14 cellular contexts compared by ENCODE assay signal in genomic region chr11:77126156-77126775, GRCh38. TPM values are rescaled to one million over a fixed set of nuclear protein-coding genes. Genes with fewer than 3 reads are reported as not detected.
DNase-seq lines count a peak whose midpoint lies in the region; ATAC-seq lines count a peak whose summit lies in the region.
"Had no signal": no experiment of that assay in that cellular context is flagged by ENCODE, and none has a peak within 500 bp of the region (broad histone marks: within the 10 kb centered on the region; RNA-seq: fewer than 3 reads in every experiment).

No MANE protein-coding gene starts in this region.

- peaks cover 11 to 19% of the 10 kb centered on the region in 2 donors for H3K4me1 ChIP-seq in mucosa of rectum (ENCODE audit: control insufficient read depth in 2 of 2, insufficient read depth in 2 of 2, low read length in 2 of 2)

- peak overlapping the region in 1 of 2 donors; percentile 6 for H3K27ac ChIP-seq in mucosa of rectum (ENCODE audit: low read depth in 2 of 2, low read length in 2 of 2)
- H3K27ac ChIP-seq: 22Rv1, sigmoid colon had no signal

- peak overlapping the region; percentile 45 for H3K4me3 Mint-ChIP-seq in activated T-helper 17 cell treated with anti-CD3 and anti-CD28 coated beads, Interleukin-2, amount 50 U/mL, for 72 hours

- H3K27me3 ChIP-seq in mucosa of rectum (ENCODE audit: control insufficient read depth in 2 of 2, insufficient read depth in 2 of 2, low read length in 2 of 2) = no peaks in the 10 kb centered on the region
- H3K27me3 ChIP-seq: MG63 had no signal

- peaks cover 26 to 33% of the 10 kb centered on the region in 2 donors for H3K36me3 ChIP-seq in mucosa of rectum (ENCODE audit: control insufficient read depth in 2 of 2, insufficient read depth in 2 of 2, low read length in 2 of 2)
- H3K36me3 ChIP-seq: MG63 had no signal

- H3K9me3 Mint-ChIP-seq in activated T-helper 17 cell treated with anti-CD3 and anti-CD28 coated beads, Interleukin-2, amount 50 U/mL, for 72 hours = no peaks in the 10 kb centered on the region

- DNase-seq in DMS 273 (lab: John Stamatoyannopoulos, UW; ENCODE audit: unreplicated experiment) (peak; percentile 17), DMS 273 treated with DMSO at 0.1 percent for 48 hours (lab: John Stamatoyannopoulos, UW) (no peak), COLO668 (lab: John Stamatoyannopoulos, UW; ENCODE audit: unreplicated experiment) (peak; percentile 40), SKM-1 treated with dmso at 0.1 percent for 144 hours (lab: John Stamatoyannopoulos, UW; ENCODE audit: unreplicated experiment) (no peak), mesenteric fat pad (ENCODE audit: low spot score) (no peak), DMS153 treated with DMSO at 0.1 percent for 48 hours (lab: John Stamatoyannopoulos, UW; ENCODE audit: unreplicated experiment) (no peak)
- DNase-seq: MG63, NCI-H2171, sigmoid colon had no signal

- no peaks in the 10 kb centered on the region for H3K36me3 Mint-ChIP-seq in activated T-helper 17 cell treated with anti-CD3 and anti-CD28 coated beads, Interleukin-2, amount 50 U/mL, for 72 hours (ENCODE audit: low read depth)

- no peaks in the 10 kb centered on the region for H3K27me3 Mint-ChIP-seq in activated T-helper 17 cell treated with anti-CD3 and anti-CD28 coated beads, Interleukin-2, amount 50 U/mL, for 72 hours

- ATAC-seq in activated T-helper 17 cell treated with anti-CD3 and anti-CD28 coated beads, Interleukin-2, amount 50 U/mL, for 72 hours (replicated peaks) = no peak

- peaks cover 9% of the 10 kb centered on the region for H3K4me1 Mint-ChIP-seq in activated T-helper 17 cell treated with anti-CD3 and anti-CD28 coated beads, Interleukin-2, amount 50 U/mL, for 72 hours

- peak overlapping the region in 1 of 2 donors; percentile 55 for H3K9ac ChIP-seq in mucosa of rectum (ENCODE audit: low read depth in 1 of 2, low read length in 2 of 2)

- no peak overlapping the region for H3K27ac Mint-ChIP-seq in activated T-helper 17 cell treated with anti-CD3 and anti-CD28 coated beads, Interleukin-2, amount 50 U/mL, for 72 hours

- H3K9me3 ChIP-seq in mucosa of rectum (ENCODE audit: control insufficient read depth in 2 of 2, low read length in 2 of 2) = no peaks in the 10 kb centered on the region
- H3K9me3 ChIP-seq: heart right ventricle, MG63, sigmoid colon had no signal

- H3K4me3 ChIP-seq in mucosa of rectum (ENCODE audit: low read length in 2 of 2) = peak overlapping the region; percentile 31 to 56

RNA-seq across cellular contexts. Expression of gene MYO7A, which starts 1.8 kb away (rescaled TPM):
- 1 to 10 TPM in 1 of 2 donors, under 1 TPM in 1; 0.95 to 4.0 TPM for total RNA-seq in activated T-helper 17 cell treated with anti-CD3 and anti-CD28 coated beads, Interleukin-2, amount 50 U/mL, for 72 hours
- 23.2 TPM for total RNA-seq in mesenteric fat pad

RNA-seq across cellular contexts. Expression of gene OMP, which starts 23.6 kb away (rescaled TPM):
- total RNA-seq in activated T-helper 17 cell treated with anti-CD3 and anti-CD28 coated beads, Interleukin-2, amount 50 U/mL, for 72 hours = not detected
- not detected for total RNA-seq in mesenteric fat pad
- total RNA-seq: esophagus mucosa had no signal

RNA-seq across cellular contexts. Expression of gene CAPN5, which starts 59.5 kb away (rescaled TPM):
- under 1 TPM; 0.19 to 0.93 TPM for total RNA-seq in activated T-helper 17 cell treated with anti-CD3 and anti-CD28 coated beads, Interleukin-2, amount 50 U/mL, for 72 hours
- 5.1 TPM for total RNA-seq in mesenteric fat pad

Comparison
In these comparisons a context has a peak if more than half of its experiments do, and no peak if none do; other contexts are left out.
1. DNase-seq: peak in DMS 273 (single experiment) and COLO668 (single experiment); none in DMS 273 treated with DMSO at 0.1 percent for 48 hours (single experiment), SKM-1 treated with dmso at 0.1 percent for 144 hours (single experiment), mesenteric fat pad (single experiment) and DMS153 treated with DMSO at 0.1 percent for 48 hours (single experiment).